In genomic region chr5:139394123-139394653, GRCh38 we compare ENCODE assay signal across 8 cellular contexts. TPM values are rescaled to one million over a fixed set of nuclear protein-coding genes. Genes with fewer than 3 reads are reported as not detected.
DNase-seq lines count a peak whose midpoint lies in the region; TF ChIP-seq lines count a peak whose summit lies in the region.

No MANE protein-coding gene starts in this region.

- H3K36me3 ChIP-seq in esophagus muscularis mucosa: peaks cover 0 to 13% (median 0%) of the 10 kb centered on the region in 4 donors

- peaks cover 0 to 37% (median 6%) of the 10 kb centered on the region in 4 donors for H3K27me3 ChIP-seq in esophagus muscularis mucosa

- peaks cover 4% of the 10 kb centered on the region for H3K36me3 Mint-ChIP-seq in neural crest cell (ENCODE audit: low read depth)

- no peak overlapping the region for H3K4me3 Mint-ChIP-seq in neural crest cell

- peak; percentile 37 for DNase-seq in stimulated activated CD4-positive, alpha-beta T cell treated with anti-CD3 and anti-CD28 coated beads, Interleukin-15, amount 100 ng/mL, for 24 hours
- DNase-seq in stimulated activated CD4-positive, alpha-beta T cell treated with anti-CD3 and anti-CD28 coated beads, Interleukin-1b, Interleukin-23, amount 100 ng/mL, for 48 hours: no peak
- peak; percentile 30 to 32 for DNase-seq in activated CD4-positive, alpha-beta T cell treated with anti-CD3 and anti-CD28 coated beads, Interleukin-2, amount 50 U/mL, for 4 hours
- DNase-seq in esophagus muscularis mucosa (ENCODE audit: extremely low spot score): no peak
- DNase-seq in neural crest cell (ENCODE audit: low read depth, low spot score): peak; percentile 55
- DNase-seq in occipital lobe (lab: John Stamatoyannopoulos, UW): no peak
- DNase-seq in NCI-H446 treated with DMSO at 0.1 percent for 48 hours (lab: John Stamatoyannopoulos, UW): no peak
- DNase-seq in ACHN: no peak

- peak overlapping the region; percentile 58 to 63 (median 62) for H3K4me3 ChIP-seq in esophagus muscularis mucosa

- peaks cover 5% of the 10 kb centered on the region for H3K4me1 Mint-ChIP-seq in neural crest cell

- WGBS in esophagus muscularis mucosa: 2% methylated on average over 27 of the region's 62 CpGs

- intact Hi-C loops in esophagus muscularis mucosa (cut with DNase I): no loop called here

- no peaks in the 10 kb centered on the region for H3K9me3 Mint-ChIP-seq in neural crest cell

- TF ChIP-seq POLR2A in esophagus muscularis mucosa (IDR thresholded peaks at IDR 0.05; ENCODE audit: low read depth): no peak

- peak overlapping the region; percentile 79 to 84 (median 82) for H3K27ac ChIP-seq in esophagus muscularis mucosa (replicated peaks in 1 of 4)

- peaks cover 46 to 70% (median 56%) of the 10 kb centered on the region in 4 donors for H3K4me1 ChIP-seq in esophagus muscularis mucosa

- H3K9me3 ChIP-seq in esophagus muscularis mucosa: no peaks in the 10 kb centered on the region

- in situ Hi-C loops in ACHN (cut with HindIII; ENCODE audit: low pct_ligation_motif_present, low pct_unique_long_range_greater_than_20kb, low sequenced_read_pairs): no loop called here

- TF ChIP-seq CTCF in esophagus muscularis mucosa (IDR thresholded peaks at IDR 0.05): peak; percentile 18 to 65 (median 31)
- peak; percentile 63 for TF ChIP-seq CTCF in neural crest cell (conservative IDR thresholded peaks at IDR 0.05)

- peaks cover 57% of the 10 kb centered on the region for H3K27me3 Mint-ChIP-seq in neural crest cell (ENCODE audit: low read depth)

- H3K27ac Mint-ChIP-seq in neural crest cell (ENCODE audit: unreplicated experiment): no peak overlapping the region

- TF ChIP-seq EP300 in esophagus muscularis mucosa (IDR thresholded peaks at IDR 0.05): no peak

RNA-seq across cellular contexts. Expression of gene PROB1, which starts 0.7 kb away (rescaled TPM):
- 10 to 100 TPM in 2 of 4 donors, 1 to 10 TPM in 2; 2.5 to 11.0 (median 7.8) TPM for total RNA-seq in esophagus muscularis mucosa
- 2.2 and 2.4 TPM in 2 replicates for total RNA-seq in neural crest cell
- 0.16 TPM for total RNA-seq in occipital lobe

RNA-seq across cellular contexts. Expression of gene MZB1, which starts 4.5 kb away (rescaled TPM):
- total RNA-seq in esophagus muscularis mucosa: under 1 TPM in 2 of 4 donors, not detected in 2; 0.78 to 0.99 TPM
- 0.25 and 0.30 TPM in 2 replicates for total RNA-seq in neural crest cell
- not detected for total RNA-seq in occipital lobe

RNA-seq across cellular contexts. Expression of gene SPATA24, which starts 9.7 kb away (rescaled TPM):
- total RNA-seq in esophagus muscularis mucosa (1 to 10 TPM; 2.9 to 6.5 (median 4.8) TPM), neural crest cell (15.2 and 16.1 TPM in 2 replicates), occipital lobe (3.6 TPM)

RNA-seq across cellular contexts. Expression of gene SLC23A1, which starts 11.1 kb away (rescaled TPM):
- not detected for total RNA-seq in esophagus muscularis mucosa
- total RNA-seq in neural crest cell: not detected in 2 replicates
- not detected for total RNA-seq in occipital lobe

RNA-seq across cellular contexts. Expression of gene DNAJC18, which starts 45.1 kb away (rescaled TPM):
- total RNA-seq in esophagus muscularis mucosa (10 to 100 TPM in 3 of 4 donors, 1 to 10 TPM in 1; 8.3 to 15.4 (median 13.4) TPM), neural crest cell (27.9 and 32.5 TPM in 2 replicates), occipital lobe (46.6 TPM)

Comparison
In these comparisons a context has a peak if more than half of its experiments do, and no peak if none do; other contexts are left out.
1. DNase-seq: peak in stimulated activated CD4-positive, alpha-beta T cell treated with anti-CD3 and anti-CD28 coated beads, Interleukin-15, amount 100 ng/mL, for 24 hours (single experiment), activated CD4-positive, alpha-beta T cell treated with anti-CD3 and anti-CD28 coated beads, Interleukin-2, amount 50 U/mL, for 4 hours (2 of 2) and neural crest cell (single experiment); none in stimulated activated CD4-positive, alpha-beta T cell treated with anti-CD3 and anti-CD28 coated beads, Interleukin-1b, Interleukin-23, amount 100 ng/mL, for 48 hours (single experiment), esophagus muscularis mucosa (single experiment), occipital lobe (single experiment), NCI-H446 treated with DMSO at 0.1 percent for 48 hours (single experiment) and ACHN (single experiment).